ENCODE assay signal across 8 cellular contexts in the genomic region with DNA sequence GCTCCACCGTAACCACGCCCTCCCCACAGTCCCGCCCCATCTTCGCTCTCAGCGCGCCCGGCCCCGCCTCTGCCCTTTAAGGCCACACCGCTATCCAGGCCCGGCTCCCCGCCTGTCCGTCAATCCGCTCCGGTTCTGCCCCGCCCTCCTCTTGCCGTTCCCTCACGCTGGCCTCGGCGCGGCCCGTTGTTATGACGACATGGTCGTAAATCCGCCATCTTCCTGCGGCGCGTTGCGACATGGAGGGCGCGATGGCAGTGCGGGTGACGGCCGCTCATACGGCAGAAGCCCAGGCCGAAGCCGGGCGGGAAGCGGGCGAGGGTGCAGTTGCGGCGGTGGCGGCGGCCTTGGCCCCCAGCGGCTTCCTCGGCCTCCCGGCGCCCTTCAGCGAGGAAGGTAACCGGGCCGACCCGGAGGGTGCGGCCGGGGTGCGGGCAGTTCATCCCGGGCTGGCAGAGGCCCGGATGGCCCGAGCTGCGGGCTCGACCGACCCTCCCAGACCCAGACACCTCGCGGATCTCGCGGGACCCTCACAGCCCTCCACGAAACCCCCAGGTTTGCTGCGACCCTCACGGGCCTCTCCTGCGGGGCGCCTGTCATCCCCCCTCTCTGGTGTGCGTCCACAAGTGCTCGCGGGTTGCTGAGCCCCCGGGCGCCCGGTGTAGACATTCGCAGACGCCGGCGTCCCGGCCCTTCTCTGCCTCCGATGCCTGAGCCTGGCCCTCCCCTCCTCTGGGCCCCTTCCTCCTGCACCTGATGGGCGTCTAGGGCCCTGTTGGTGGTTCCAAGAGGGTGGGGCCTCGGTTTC. TPM values are rescaled to one million over a fixed set of nuclear protein-coding genes. Genes with fewer than 3 reads are reported as not detected.
DNase-seq lines count a peak whose midpoint lies in the region; ATAC-seq, FAIRE-seq and TF ChIP-seq lines count a peak whose summit lies in the region.

A gene with protein sequence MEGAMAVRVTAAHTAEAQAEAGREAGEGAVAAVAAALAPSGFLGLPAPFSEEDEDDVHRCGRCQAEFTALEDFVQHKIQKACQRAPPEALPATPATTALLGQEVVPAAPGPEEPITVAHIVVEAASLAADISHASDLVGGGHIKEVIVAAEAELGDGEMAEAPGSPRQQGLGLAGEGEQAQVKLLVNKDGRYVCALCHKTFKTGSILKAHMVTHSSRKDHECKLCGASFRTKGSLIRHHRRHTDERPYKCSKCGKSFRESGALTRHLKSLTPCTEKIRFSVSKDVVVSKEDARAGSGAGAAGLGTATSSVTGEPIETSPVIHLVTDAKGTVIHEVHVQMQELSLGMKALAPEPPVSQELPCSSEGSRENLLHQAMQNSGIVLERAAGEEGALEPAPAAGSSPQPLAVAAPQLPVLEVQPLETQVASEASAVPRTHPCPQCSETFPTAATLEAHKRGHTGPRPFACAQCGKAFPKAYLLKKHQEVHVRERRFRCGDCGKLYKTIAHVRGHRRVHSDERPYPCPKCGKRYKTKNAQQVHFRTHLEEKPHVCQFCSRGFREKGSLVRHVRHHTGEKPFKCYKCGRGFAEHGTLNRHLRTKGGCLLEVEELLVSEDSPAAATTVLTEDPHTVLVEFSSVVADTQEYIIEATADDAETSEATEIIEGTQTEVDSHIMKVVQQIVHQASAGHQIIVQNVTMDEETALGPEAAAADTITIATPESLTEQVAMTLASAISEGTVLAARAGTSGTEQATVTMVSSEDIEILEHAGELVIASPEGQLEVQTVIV (plus strand): TSS at position 217 of the 808 bp plus-strand sequence. CDS start 23 bp downstream, at position 240.

- H3K79me2 ChIP-seq in keratinocyte (ENCODE audit: control insufficient read depth, insufficient read depth, low read length), result peaks cover 43% of the 10 kb centered on the region

- no peak for TF ChIP-seq CTCF in AG09319 (IDR thresholded peaks at IDR 0.05; ENCODE audit: low read depth, low read length)
- TF ChIP-seq CTCF in keratinocyte (optimal IDR thresholded peaks at IDR 0.05 in 1 of 3, IDR thresholded peaks at IDR 0.05 in 1 of 3, conservative IDR thresholded peaks at IDR 0.05 in 1 of 3; ENCODE audit: extremely low read depth in 1 of 3, insufficient read depth in 2 of 3, low read length in 3 of 3), result no peak

- H3K27me3 ChIP-seq in keratinocyte (ENCODE audit: control insufficient read depth, extremely low read depth, insufficient read depth, low read length), result no peaks in the 10 kb centered on the region

- H2AFZ ChIP-seq in keratinocyte (ENCODE audit: control insufficient read depth, low read length), result peak within 1 kb of the TSS; percentile 89

- peak within 1 kb of the TSS; percentile 89 for H3K9ac ChIP-seq in keratinocyte (ENCODE audit: control insufficient read depth, extremely low read depth, insufficient read depth, low read length)

- peak within 1 kb of the TSS; percentile 73 for H3K27ac ChIP-seq in keratinocyte (ENCODE audit: control insufficient read depth, insufficient read depth, low read length)

- DNase-seq in AG09319 (ENCODE audit: extremely low read depth, low read depth) (peak; percentile 99), NCI-H446 treated with DMSO at 0.1 percent for 48 hours (lab: John Stamatoyannopoulos, UW) (peak; percentile 97), cerebellar nuclear complex (lab: John Stamatoyannopoulos, UW) (peak; percentile 92 to 97), keratinocyte (ENCODE audit: low read depth, low spot score) (peak; percentile 97)
- peak; percentile 100 for DNase-seq in activated CD4-positive, CD25-positive, alpha-beta regulatory T cell treated with anti-CD3 and anti-CD28 coated beads, Interleukin-2, amount 50 U/mL, for 72 hours
- DNase-seq in stimulated activated CD4-positive, alpha-beta T cell treated with anti-CD3 and anti-CD28 coated beads, Interleukin-15, amount 100 ng/mL, for 1 hour (ENCODE audit: low read depth in 1 of 2, low spot score in 1 of 2), result peak; percentile 97 to 99

- H3K36me3 ChIP-seq in keratinocyte (ENCODE audit: control insufficient read depth in 2 of 2, extremely low read depth in 1 of 2, insufficient read depth in 2 of 2, low read length in 2 of 2), result peaks cover under 1 to 7% of the 10 kb centered on the region in 2 experiments

- H3K4me3 ChIP-seq in keratinocyte (ENCODE audit: control insufficient read depth in 2 of 3, extremely low read depth in 1 of 3, insufficient read depth in 2 of 3, low read depth in 1 of 3, low read length in 3 of 3), result peak within 1 kb of the TSS; percentile 73 to 98 (median 96)

- H3K4me1 ChIP-seq in keratinocyte (ENCODE audit: control insufficient read depth, extremely low read depth, insufficient read depth, low read length), result peaks cover 12% of the 10 kb centered on the region

- no peaks in the 10 kb centered on the region for H4K20me1 ChIP-seq in keratinocyte (ENCODE audit: control insufficient read depth, extremely low read depth, insufficient read depth, low read length)

- dilution Hi-C loops in keratinocyte (cut with MboI; ENCODE audit: extremely low pct_ligation_motif_present, low sequenced_read_pairs), result no loop called here

- peak within 1 kb of the TSS; percentile 78 for H3K4me2 ChIP-seq in keratinocyte (ENCODE audit: control insufficient read depth, extremely low read depth, insufficient read depth, low read depth, low read length)

- H3K9me1 ChIP-seq in keratinocyte (ENCODE audit: control insufficient read depth, extremely low read depth, insufficient read depth, low read length), result no peaks in the 10 kb centered on the region

- ATAC-seq in GM19035 (IDR thresholded peaks at IDR 0.05; ENCODE audit: unreplicated experiment) (peak; percentile 93), HG03354 (IDR thresholded peaks at IDR 0.05; ENCODE audit: poor library complexity, severe bottlenecking, unreplicated experiment) (peak; percentile 88)

- H3K9me3 ChIP-seq in keratinocyte (ENCODE audit: control insufficient read depth, low read depth, low read length), result no peaks in the 10 kb centered on the region

- FAIRE-seq in keratinocyte (lab: Jason Lieb, UNC), result no peak

RNA-seq across cellular contexts. Expression of the gene that starts here (rescaled TPM):
- polyA plus RNA-seq in keratinocyte, result 10.5 to 24.7 TPM (median 11.1 TPM) in 3 replicates
- polyA plus RNA-seq in keratinocyte (2011; ENCODE audit: low read depth), result 16.2 TPM
- polyA plus RNA-seq in keratinocyte (2011; cell fraction: cytosol; rRNA removed), result 4.1 and 10.4 TPM in 2 replicates
- 36.5 and 49.1 TPM in 2 replicates for polyA plus RNA-seq in keratinocyte (2011; cell fraction: nucleus; rRNA removed)
- polyA plus RNA-seq in keratinocyte (2012; ENCODE audit: low replicate concordance), result 12.1 and 15.4 TPM in 2 replicates
- 9.2 to 18.5 TPM (median 12.6 TPM) in 3 replicates for polyA minus RNA-seq in keratinocyte
- 29.2 TPM for polyA minus RNA-seq in keratinocyte (2011; cell fraction: cytosol; rRNA and poly(A)+ RNA removed)
- polyA minus RNA-seq in keratinocyte (2011; cell fraction: nucleus; rRNA and poly(A)+ RNA removed), result 23.0 and 30.4 TPM in 2 replicates

Comparison
In these comparisons a context has a peak if more than half of its experiments do, and no peak if none do; other contexts are left out.
1. Peak in every context shown above with its lines: DNase-seq, ATAC-seq, H3K4me3 ChIP-seq and H3K27ac ChIP-seq.